1 cellular context compared by ENCODE assay signal in the genomic region with DNA sequence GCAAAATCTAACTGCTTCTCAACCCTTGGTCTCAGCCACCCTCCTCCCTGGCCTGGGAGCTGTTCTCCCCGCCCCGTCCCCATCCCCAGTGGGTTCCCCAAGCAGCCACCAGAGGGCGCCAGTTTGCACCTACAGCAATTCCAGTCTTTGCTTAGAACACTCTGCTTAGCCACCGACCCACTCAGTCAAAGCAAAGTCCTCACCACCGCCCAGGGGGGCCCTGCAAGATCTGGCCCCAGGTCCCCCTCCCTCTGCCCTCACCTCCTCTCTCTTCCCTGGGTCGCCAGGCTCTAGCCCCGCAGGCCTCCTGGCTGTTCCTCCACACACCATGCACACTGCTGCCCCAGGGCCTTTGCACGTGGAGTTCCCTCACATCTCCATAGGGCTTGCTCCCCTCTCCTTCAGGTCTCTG.
TF ChIP-seq lines count a peak whose summit lies in the region.

No MANE protein-coding gene starts in this region.

TF ChIP-seq in HepG2, 621 proteins besides CTCF, POLR2A, EP300 and RAD21 (continued from another document and continues in another):
- TF ChIP-seq SKI (IDR thresholded peaks at IDR 0.05; ENCODE audit: partially characterized antibody) (no peak), TAF15 (IDR thresholded peaks at IDR 0.05; ENCODE audit: low read depth, low read length, poor library complexity, severe bottlenecking) (no peak), NFIC (IDR thresholded peaks at IDR 0.05; ENCODE audit: low read length) (no peak), NFATC3 (CRISPR knock-in tag; IDR thresholded peaks at IDR 0.05) (no peak), NCOA2 (CRISPR knock-in tag; IDR thresholded peaks at IDR 0.05) (no peak), ZFP36L2 (CRISPR knock-in tag; IDR thresholded peaks at IDR 0.05) (no peak), ZNF703 (CRISPR knock-in tag; IDR thresholded peaks at IDR 0.05; ENCODE audit: borderline replicate concordance) (no peak), SCMH1 (CRISPR knock-in tag; IDR thresholded peaks at IDR 0.05; ENCODE audit: borderline replicate concordance) (no peak), GABPB1 (CRISPR knock-in tag; IDR thresholded peaks at IDR 0.05) (peak; percentile 27; the same call in 1 of the 2 replicates), POLR2AphosphoS5 (IDR thresholded peaks at IDR 0.05; ENCODE audit: low read depth, low read length) (no peak), JUN (CRISPR knock-in tag; IDR thresholded peaks at IDR 0.05) (no peak), SP2 (CRISPR knock-in tag; IDR thresholded peaks at IDR 0.05) (no peak), ATF1 (CRISPR knock-in tag; IDR thresholded peaks at IDR 0.05) (no peak), MIXL1 (CRISPR knock-in tag; IDR thresholded peaks at IDR 0.05) (no peak), TEAD3 (CRISPR knock-in tag; optimal IDR thresholded peaks at IDR 0.05; ENCODE audit: borderline replicate concordance) (peak; percentile 6), CCAR2 (optimal IDR thresholded peaks at IDR 0.05; ENCODE audit: low read depth, low read length) (no peak), ZNF274 (CRISPR knock-in tag; IDR thresholded peaks at IDR 0.05) (0 out of 2 replicates have a peak, but pooled peaks have one; percentile 34), CEBPB (IDR thresholded peaks at IDR 0.05; ENCODE audit: borderline replicate concordance, low read depth, low read length) (no peak), ZNF614 (CRISPR knock-in tag; IDR thresholded peaks at IDR 0.05; ENCODE audit: borderline replicate concordance) (no peak; the same call in 1 of the 2 replicates), ZNF350 (CRISPR knock-in tag; IDR thresholded peaks at IDR 0.05; ENCODE audit: borderline replicate concordance, low read depth) (0 out of 2 replicates have a peak, but pooled peaks have one; percentile 23), ZNF207 (IDR thresholded peaks at IDR 0.05; ENCODE audit: borderline replicate concordance) (no peak), ZNF430 (CRISPR knock-in tag; IDR thresholded peaks at IDR 0.05) (no peak), THAP11 (CRISPR knock-in tag; IDR thresholded peaks at IDR 0.05) (peak; percentile 66), MED8 (CRISPR knock-in tag; IDR thresholded peaks at IDR 0.05; ENCODE audit: insufficient replicate concordance) (no peak), KDM5A (IDR thresholded peaks at IDR 0.05; ENCODE audit: borderline replicate concordance, low read length) (no peak), ZFX (CRISPR knock-in tag; IDR thresholded peaks at IDR 0.05; ENCODE audit: low read depth) (peak; percentile 32; the same call in 1 of the 2 replicates), YY1 (IDR thresholded peaks at IDR 0.05; ENCODE audit: insufficient read depth, insufficient replicate concordance, low read depth, low read length) (no peak), ZNF781 (CRISPR knock-in tag; IDR thresholded peaks at IDR 0.05; ENCODE audit: borderline replicate concordance, not compliant biosample characterization) (no peak), ZNF546 (CRISPR knock-in tag; conservative IDR thresholded peaks at IDR 0.05) (no peak)
- TF ChIP-seq, protein P1, sequence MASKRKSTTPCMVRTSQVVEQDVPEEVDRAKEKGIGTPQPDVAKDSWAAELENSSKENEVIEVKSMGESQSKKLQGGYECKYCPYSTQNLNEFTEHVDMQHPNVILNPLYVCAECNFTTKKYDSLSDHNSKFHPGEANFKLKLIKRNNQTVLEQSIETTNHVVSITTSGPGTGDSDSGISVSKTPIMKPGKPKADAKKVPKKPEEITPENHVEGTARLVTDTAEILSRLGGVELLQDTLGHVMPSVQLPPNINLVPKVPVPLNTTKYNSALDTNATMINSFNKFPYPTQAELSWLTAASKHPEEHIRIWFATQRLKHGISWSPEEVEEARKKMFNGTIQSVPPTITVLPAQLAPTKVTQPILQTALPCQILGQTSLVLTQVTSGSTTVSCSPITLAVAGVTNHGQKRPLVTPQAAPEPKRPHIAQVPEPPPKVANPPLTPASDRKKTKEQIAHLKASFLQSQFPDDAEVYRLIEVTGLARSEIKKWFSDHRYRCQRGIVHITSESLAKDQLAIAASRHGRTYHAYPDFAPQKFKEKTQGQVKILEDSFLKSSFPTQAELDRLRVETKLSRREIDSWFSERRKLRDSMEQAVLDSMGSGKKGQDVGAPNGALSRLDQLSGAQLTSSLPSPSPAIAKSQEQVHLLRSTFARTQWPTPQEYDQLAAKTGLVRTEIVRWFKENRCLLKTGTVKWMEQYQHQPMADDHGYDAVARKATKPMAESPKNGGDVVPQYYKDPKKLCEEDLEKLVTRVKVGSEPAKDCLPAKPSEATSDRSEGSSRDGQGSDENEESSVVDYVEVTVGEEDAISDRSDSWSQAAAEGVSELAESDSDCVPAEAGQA (IDR thresholded peaks at IDR 0.05; ENCODE audit: low read depth), result no peak
- TF ChIP-seq, protein P1 (CRISPR knock-in tag; IDR thresholded peaks at IDR 0.05; ENCODE audit: borderline replicate concordance), result no peak
- TF ChIP-seq, protein P2, sequence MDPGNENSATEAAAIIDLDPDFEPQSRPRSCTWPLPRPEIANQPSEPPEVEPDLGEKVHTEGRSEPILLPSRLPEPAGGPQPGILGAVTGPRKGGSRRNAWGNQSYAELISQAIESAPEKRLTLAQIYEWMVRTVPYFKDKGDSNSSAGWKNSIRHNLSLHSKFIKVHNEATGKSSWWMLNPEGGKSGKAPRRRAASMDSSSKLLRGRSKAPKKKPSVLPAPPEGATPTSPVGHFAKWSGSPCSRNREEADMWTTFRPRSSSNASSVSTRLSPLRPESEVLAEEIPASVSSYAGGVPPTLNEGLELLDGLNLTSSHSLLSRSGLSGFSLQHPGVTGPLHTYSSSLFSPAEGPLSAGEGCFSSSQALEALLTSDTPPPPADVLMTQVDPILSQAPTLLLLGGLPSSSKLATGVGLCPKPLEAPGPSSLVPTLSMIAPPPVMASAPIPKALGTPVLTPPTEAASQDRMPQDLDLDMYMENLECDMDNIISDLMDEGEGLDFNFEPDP (CRISPR knock-in tag; conservative IDR thresholded peaks at IDR 0.05), result no peak
- TF ChIP-seq, protein P3, sequence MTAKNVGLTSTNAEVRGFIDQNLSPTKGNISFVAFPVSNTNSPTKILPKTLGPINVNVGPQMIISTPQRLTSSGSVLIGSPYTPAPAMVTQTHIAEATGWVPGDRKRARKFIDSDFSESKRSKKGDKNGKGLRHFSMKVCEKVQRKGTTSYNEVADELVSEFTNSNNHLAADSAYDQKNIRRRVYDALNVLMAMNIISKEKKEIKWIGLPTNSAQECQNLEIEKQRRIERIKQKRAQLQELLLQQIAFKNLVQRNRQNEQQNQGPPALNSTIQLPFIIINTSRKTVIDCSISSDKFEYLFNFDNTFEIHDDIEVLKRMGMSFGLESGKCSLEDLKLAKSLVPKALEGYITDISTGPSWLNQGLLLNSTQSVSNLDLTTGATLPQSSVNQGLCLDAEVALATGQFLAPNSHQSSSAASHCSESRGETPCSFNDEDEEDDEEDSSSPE (CRISPR knock-in tag; IDR thresholded peaks at IDR 0.05), result no peak
- TF ChIP-seq, protein P4, sequence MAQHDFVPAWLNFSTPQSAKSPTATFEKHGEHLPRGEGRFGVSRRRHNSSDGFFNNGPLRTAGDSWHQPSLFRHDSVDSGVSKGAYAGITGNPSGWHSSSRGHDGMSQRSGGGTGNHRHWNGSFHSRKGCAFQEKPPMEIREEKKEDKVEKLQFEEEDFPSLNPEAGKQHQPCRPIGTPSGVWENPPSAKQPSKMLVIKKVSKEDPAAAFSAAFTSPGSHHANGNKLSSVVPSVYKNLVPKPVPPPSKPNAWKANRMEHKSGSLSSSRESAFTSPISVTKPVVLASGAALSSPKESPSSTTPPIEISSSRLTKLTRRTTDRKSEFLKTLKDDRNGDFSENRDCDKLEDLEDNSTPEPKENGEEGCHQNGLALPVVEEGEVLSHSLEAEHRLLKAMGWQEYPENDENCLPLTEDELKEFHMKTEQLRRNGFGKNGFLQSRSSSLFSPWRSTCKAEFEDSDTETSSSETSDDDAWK (CRISPR knock-in tag; IDR thresholded peaks at IDR 0.05), result no peak
- TF ChIP-seq, protein P5, sequence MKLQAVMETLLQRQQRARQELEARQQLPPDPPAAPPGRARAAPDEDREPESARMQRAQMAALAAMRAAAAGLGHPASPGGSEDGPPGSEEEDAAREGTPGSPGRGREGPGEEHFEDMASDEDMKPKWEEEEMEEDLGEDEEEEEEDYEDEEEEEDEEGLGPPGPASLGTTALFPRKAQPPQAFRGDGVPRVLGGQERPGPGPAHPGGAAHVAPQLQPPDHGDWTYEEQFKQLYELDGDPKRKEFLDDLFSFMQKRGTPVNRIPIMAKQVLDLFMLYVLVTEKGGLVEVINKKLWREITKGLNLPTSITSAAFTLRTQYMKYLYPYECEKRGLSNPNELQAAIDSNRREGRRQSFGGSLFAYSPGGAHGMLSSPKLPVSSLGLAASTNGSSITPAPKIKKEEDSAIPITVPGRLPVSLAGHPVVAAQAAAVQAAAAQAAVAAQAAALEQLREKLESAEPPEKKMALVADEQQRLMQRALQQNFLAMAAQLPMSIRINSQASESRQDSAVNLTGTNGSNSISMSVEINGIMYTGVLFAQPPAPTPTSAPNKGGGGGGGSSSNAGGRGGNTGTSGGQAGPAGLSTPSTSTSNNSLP (IDR thresholded peaks at IDR 0.05; ENCODE audit: low read depth, low read length), result no peak
- TF ChIP-seq, protein P6, sequence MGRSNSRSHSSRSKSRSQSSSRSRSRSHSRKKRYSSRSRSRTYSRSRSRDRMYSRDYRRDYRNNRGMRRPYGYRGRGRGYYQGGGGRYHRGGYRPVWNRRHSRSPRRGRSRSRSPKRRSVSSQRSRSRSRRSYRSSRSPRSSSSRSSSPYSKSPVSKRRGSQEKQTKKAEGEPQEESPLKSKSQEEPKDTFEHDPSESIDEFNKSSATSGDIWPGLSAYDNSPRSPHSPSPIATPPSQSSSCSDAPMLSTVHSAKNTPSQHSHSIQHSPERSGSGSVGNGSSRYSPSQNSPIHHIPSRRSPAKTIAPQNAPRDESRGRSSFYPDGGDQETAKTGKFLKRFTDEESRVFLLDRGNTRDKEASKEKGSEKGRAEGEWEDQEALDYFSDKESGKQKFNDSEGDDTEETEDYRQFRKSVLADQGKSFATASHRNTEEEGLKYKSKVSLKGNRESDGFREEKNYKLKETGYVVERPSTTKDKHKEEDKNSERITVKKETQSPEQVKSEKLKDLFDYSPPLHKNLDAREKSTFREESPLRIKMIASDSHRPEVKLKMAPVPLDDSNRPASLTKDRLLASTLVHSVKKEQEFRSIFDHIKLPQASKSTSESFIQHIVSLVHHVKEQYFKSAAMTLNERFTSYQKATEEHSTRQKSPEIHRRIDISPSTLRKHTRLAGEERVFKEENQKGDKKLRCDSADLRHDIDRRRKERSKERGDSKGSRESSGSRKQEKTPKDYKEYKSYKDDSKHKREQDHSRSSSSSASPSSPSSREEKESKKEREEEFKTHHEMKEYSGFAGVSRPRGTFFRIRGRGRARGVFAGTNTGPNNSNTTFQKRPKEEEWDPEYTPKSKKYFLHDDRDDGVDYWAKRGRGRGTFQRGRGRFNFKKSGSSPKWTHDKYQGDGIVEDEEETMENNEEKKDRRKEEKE (IDR thresholded peaks at IDR 0.05), result no peak
- TF ChIP-seq, protein P7, sequence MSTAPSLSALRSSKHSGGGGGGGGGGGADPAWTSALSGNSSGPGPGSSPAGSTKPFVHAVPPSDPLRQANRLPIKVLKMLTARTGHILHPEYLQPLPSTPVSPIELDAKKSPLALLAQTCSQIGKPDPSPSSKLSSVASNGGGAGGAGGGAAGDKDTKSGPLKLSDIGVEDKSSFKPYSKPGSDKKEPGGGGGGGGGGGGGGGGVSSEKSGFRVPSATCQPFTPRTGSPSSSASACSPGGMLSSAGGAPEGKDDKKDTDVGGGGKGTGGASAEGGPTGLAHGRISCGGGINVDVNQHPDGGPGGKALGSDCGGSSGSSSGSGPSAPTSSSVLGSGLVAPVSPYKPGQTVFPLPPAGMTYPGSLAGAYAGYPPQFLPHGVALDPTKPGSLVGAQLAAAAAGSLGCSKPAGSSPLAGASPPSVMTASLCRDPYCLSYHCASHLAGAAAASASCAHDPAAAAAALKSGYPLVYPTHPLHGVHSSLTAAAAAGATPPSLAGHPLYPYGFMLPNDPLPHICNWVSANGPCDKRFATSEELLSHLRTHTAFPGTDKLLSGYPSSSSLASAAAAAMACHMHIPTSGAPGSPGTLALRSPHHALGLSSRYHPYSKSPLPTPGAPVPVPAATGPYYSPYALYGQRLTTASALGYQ (CRISPR knock-in tag; IDR thresholded peaks at IDR 0.05), result no peak
- TF ChIP-seq, protein P8, sequence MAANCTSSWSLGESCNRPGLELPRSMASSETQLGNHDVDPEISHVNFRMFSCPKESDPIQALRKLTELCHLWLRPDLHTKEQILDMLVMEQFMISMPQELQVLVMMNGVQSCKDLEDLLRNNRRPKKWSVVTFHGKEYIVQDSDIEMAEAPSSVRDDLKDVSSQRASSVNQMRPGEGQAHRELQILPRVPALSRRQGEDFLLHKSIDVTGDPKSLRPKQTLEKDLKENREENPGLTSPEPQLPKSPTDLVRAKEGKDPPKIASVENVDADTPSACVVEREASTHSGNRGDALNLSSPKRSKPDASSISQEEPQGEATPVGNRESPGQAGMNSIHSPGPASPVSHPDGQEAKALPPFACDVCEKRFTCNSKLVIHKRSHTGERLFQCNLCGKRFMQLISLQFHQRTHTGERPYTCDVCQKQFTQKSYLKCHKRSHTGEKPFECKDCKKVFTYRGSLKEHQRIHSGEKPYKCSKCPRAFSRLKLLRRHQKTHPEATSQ (CRISPR knock-in tag; IDR thresholded peaks at IDR 0.05; ENCODE audit: borderline replicate concordance), result no peak
